In genomic region chr5:177403194-177403825, GRCh38 we compare ENCODE assay signal across 6 cellular contexts. TPM values are rescaled to one million over a fixed set of nuclear protein-coding genes. Genes with fewer than 3 reads are reported as not detected.
DNase-seq lines count a peak whose midpoint lies in the region; ATAC-seq and TF ChIP-seq lines count a peak whose summit lies in the region.

No MANE protein-coding gene starts in this region.

- H3K4me1 ChIP-seq in left ventricle myocardium inferior (peaks cover 39% of the 10 kb centered on the region), suprapubic skin (peaks cover 41% of the 10 kb centered on the region)

- H3K4me3 ChIP-seq in left ventricle myocardium inferior (peak overlapping the region; percentile 74), suprapubic skin (peak overlapping the region; percentile 53)

- peak; percentile 57 for DNase-seq in activated CD4-positive, CD25-positive, alpha-beta regulatory T cell treated with anti-CD3 and anti-CD28 coated beads, Interleukin-2, amount 50 U/mL, for 72 hours
- DNase-seq in left ventricle myocardium inferior (no peak), suprapubic skin (ENCODE audit: low spot score in 2 of 2) (no peak), omental fat pad (ENCODE audit: low spot score) (no peak)

- no peak for TF ChIP-seq EP300 in suprapubic skin (IDR thresholded peaks at IDR 0.05)

- TF ChIP-seq POLR2A in suprapubic skin (IDR thresholded peaks at IDR 0.05), result no peak

- H3K9me3 ChIP-seq in left ventricle myocardium inferior (replicated peaks), result no peaks in the 10 kb centered on the region
- no peaks in the 10 kb centered on the region for H3K9me3 ChIP-seq in suprapubic skin

- intact Hi-C loops in left ventricle myocardium inferior (cut with micrococcal nuclease), result loop anchor here (5.0 kb wide), 1 partner anchor 49 kb away; no protein-coding TSS in a partner anchor

- no peaks in the 10 kb centered on the region for H3K36me3 ChIP-seq in left ventricle myocardium inferior
- no peaks in the 10 kb centered on the region for H3K36me3 ChIP-seq in suprapubic skin

- H3K27me3 ChIP-seq in left ventricle myocardium inferior (ENCODE audit: low read depth) (peaks cover 100% of the 10 kb centered on the region), suprapubic skin (peaks cover 45% of the 10 kb centered on the region)

- H3K27ac ChIP-seq in left ventricle myocardium inferior (replicated peaks) (no peak overlapping the region), suprapubic skin (peak overlapping the region; percentile 39)

- TF ChIP-seq CTCF in left ventricle myocardium inferior (IDR thresholded peaks at IDR 0.05; ENCODE audit: borderline replicate concordance), result no peak
- no peak for TF ChIP-seq CTCF in suprapubic skin (IDR thresholded peaks at IDR 0.05)
- TF ChIP-seq CTCF in omental fat pad (IDR thresholded peaks at IDR 0.05), result no peak

- ATAC-seq in GM18498 (IDR thresholded peaks at IDR 0.05; ENCODE audit: unreplicated experiment) (peak; percentile 35), HG03045 (IDR thresholded peaks at IDR 0.05; ENCODE audit: unreplicated experiment) (peak; percentile 17), omental fat pad (ENCODE audit: low FRiP score) (no peak)

- 7% methylated on average over 3 of the region's 60 CpGs for WGBS in suprapubic skin

RNA-seq across cellular contexts. Expression of gene PFN3, which starts 2.8 kb away (rescaled TPM):
- total RNA-seq in left ventricle myocardium inferior (not detected), suprapubic skin (not detected), omental fat pad (not detected)

RNA-seq across cellular contexts. Expression of gene F12, which starts 6.1 kb away (rescaled TPM):
- total RNA-seq in left ventricle myocardium inferior (not detected), suprapubic skin (10 to 100 TPM in 1 of 4 donors, 1 to 10 TPM in 3; 2.3 to 18.4 (median 7.1) TPM), omental fat pad (1 to 10 TPM in 1 of 4 donors, under 1 TPM in 3; 0.38 to 3.0 (median 0.63) TPM)

RNA-seq across cellular contexts. Expression of gene SLC34A1, which starts 19.1 kb away (rescaled TPM):
- total RNA-seq in left ventricle myocardium inferior (not detected), suprapubic skin (under 1 TPM in 1 of 4 donors, not detected in 3; 0.29 TPM), omental fat pad (not detected)

RNA-seq across cellular contexts. Expression of gene GRK6, which starts 23.2 kb away (rescaled TPM):
- total RNA-seq in left ventricle myocardium inferior (15.6 TPM), suprapubic skin (10 to 100 TPM; 29.1 to 62.2 (median 37.1) TPM), omental fat pad (10 to 100 TPM; 16.1 to 45.5 (median 27.2) TPM)

RNA-seq across cellular contexts. Expression of gene PRR7, which starts 43.3 kb away (rescaled TPM):
- 2.1 TPM for total RNA-seq in left ventricle myocardium inferior
- total RNA-seq in suprapubic skin, result 1 to 10 TPM; 5.7 to 9.8 (median 7.8) TPM
- 1 to 10 TPM in 3 of 4 donors, not detected in 1; 1.6 to 2.8 (median 2.1) TPM for total RNA-seq in omental fat pad
